In the genomic region with DNA sequence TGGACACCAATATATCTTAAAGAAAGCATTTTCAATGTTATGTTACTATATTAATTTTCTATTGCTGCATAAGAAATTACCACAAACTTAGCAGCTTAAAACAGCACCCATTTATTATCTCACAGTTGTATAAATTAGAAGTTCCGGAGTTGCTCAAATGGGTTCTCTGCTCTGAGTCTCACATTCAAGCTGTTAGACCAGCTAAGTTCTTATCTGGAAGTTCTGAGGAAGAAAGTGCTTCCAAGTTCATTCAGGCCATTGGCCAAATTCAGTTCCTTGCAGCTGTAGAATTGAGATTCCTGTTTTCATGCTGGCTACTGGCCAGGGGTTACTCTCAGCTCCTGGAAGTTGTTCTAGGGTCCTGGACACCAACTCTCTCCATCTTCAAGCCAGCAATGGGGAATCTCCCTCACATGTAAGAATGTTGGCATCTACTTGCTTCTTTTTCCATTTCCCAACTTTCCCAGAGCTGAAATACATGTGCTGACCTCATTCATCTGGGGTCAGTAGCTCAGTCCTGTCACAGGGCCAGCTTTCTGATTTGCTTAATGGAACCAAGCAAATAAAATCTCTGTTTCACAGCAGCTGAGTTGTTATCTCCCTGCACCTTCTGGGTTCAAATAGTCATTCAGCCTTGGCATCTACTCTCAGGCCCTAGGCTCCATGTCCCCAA, we compare ENCODE assay signal across 1 cellular context.
TF ChIP-seq lines count a peak whose summit lies in the region.

No MANE protein-coding gene starts in this region.

TF ChIP-seq in IMR-90, 13 proteins besides CTCF, POLR2A, EP300 and RAD21 (continued from another document):
- TF ChIP-seq, protein P1, sequence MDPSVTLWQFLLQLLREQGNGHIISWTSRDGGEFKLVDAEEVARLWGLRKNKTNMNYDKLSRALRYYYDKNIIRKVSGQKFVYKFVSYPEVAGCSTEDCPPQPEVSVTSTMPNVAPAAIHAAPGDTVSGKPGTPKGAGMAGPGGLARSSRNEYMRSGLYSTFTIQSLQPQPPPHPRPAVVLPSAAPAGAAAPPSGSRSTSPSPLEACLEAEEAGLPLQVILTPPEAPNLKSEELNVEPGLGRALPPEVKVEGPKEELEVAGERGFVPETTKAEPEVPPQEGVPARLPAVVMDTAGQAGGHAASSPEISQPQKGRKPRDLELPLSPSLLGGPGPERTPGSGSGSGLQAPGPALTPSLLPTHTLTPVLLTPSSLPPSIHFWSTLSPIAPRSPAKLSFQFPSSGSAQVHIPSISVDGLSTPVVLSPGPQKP (IDR thresholded peaks at IDR 0.05; ENCODE audit: borderline replicate concordance, low read depth, low read length), result no peak
- TF ChIP-seq MXI1 (IDR thresholded peaks at IDR 0.05; ENCODE audit: borderline replicate concordance, low read depth, low read length), result no peak
- TF ChIP-seq NFE2L2 (IDR thresholded peaks at IDR 0.05; ENCODE audit: low read depth, low read length), result no peak
- no peak for TF ChIP-seq CEBPB (IDR thresholded peaks at IDR 0.05; ENCODE audit: low read depth, low read length)
- TF ChIP-seq, protein P2, sequence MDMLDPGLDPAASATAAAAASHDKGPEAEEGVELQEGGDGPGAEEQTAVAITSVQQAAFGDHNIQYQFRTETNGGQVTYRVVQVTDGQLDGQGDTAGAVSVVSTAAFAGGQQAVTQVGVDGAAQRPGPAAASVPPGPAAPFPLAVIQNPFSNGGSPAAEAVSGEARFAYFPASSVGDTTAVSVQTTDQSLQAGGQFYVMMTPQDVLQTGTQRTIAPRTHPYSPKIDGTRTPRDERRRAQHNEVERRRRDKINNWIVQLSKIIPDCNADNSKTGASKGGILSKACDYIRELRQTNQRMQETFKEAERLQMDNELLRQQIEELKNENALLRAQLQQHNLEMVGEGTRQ (IDR thresholded peaks at IDR 0.05; ENCODE audit: low read depth, low read length), result no peak
